Comparison of ENCODE assay signal across 8 cellular contexts in the genomic region with DNA sequence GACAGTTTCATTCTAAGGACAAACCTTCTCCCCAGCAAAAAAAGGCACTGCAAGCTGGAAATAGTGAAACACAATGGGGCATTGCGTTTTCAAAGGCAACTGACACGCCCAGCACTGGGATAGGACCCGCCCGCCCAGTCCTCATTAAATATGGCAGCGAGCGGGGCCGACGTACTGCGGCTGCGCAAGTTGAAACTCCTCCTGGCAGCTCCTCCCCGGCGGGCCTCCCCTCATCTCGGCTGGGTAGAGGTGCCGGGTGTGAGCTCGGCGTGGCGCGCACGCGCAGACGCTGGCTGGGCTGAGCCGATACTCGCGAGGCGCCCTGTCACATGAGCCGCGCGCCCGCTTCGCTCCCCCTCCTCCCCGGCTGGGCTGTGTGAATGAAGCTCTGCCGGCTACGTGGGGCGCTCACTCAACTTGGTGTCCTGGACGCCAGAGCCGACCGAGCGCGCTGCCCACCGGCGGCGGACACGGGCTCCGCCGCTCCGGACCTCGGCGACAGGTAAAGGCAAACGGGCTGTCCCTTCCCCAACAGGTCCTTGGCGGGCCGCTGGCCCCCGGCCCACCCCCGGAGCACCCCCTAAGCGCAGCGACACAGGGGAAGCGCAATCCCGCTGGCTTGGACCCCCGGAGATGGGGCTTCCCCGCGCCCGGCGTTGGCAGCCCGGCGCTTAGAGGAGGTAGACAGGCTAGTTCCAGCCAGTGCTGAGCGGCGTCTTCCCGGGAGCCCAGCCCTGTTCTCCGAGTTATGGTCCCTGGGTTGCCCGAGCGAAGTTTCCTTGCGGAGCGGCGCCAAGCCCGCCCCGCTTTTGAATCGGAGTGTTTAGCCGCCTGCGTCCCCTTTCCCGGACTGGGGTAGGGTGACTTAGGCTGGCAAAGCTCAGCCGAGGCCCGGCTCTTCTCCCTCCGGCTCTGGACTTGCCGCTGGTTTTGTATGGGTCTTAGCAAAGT. TPM values are rescaled to one million over a fixed set of nuclear protein-coding genes. Genes with fewer than 3 reads are reported as not detected.
DNase-seq lines count a peak whose midpoint lies in the region; ATAC-seq and TF ChIP-seq lines count a peak whose summit lies in the region.

A gene (plus strand): TSS at position 306 of the 951 bp plus-strand sequence. CDS start 2,703 bp downstream, outside the sequence.

- CTCF ChIA-PET in SK-N-SH (lab: Yijun Ruan, JAX): interaction anchor here (0.8 to 4.7 kb wide), 5 partner anchors 38 to 178 kb away, joined by 3 to 18 read pairs (median 7); no protein-coding TSS in a partner anchor

- no peak for TF ChIP-seq POLR2A in testis (IDR thresholded peaks at IDR 0.05)

- H3K4me3 ChIP-seq in GM08714 (ENCODE audit: low read length) (peak within 1 kb of the TSS; percentile 68), SK-N-SH (ENCODE audit: low read depth in 2 of 2, low read length in 1 of 2) (peak within 1 kb of the TSS; percentile 60 to 79), testis (peak within 1 kb of the TSS; percentile 62 to 76)

- H4K20me1 ChIP-seq in SK-N-SH (ENCODE audit: insufficient read depth): no peaks in the 10 kb centered on the region

- ATAC-seq in HG02588 (IDR thresholded peaks at IDR 0.05; ENCODE audit: unreplicated experiment) (peak; percentile 98), omental fat pad (ENCODE audit: low FRiP score) (peak; percentile 96)
- ATAC-seq in activated naive CD4-positive, alpha-beta T cell treated with anti-CD3 and anti-CD28 coated beads, Interleukin-2, amount 50 U/mL, for 72 hours: peak; percentile 97 to 98

- H3K9me3 Mint-ChIP-seq in activated naive CD4-positive, alpha-beta T cell treated with anti-CD3 and anti-CD28 coated beads, Interleukin-2, amount 50 U/mL, for 72 hours: no peaks in the 10 kb centered on the region

- H3K27me3 ChIP-seq in SK-N-SH (ENCODE audit: insufficient read depth): no peaks in the 10 kb centered on the region
- no peaks in the 10 kb centered on the region for H3K27me3 ChIP-seq in testis

- H3K4me2 ChIP-seq in SK-N-SH: peak within 1 kb of the TSS; percentile 76

- no peak for TF ChIP-seq EP300 in SK-N-SH (IDR thresholded peaks at IDR 0.05; ENCODE audit: borderline replicate concordance in 1 of 2, low read depth in 1 of 2, low read length in 1 of 2)

- H3F3A ChIP-seq in SK-N-SH (replicated peaks; ENCODE audit: insufficient read depth): no peaks in the 10 kb centered on the region

- no peaks in the 10 kb centered on the region for H3K79me2 ChIP-seq in SK-N-SH (ENCODE audit: insufficient read depth)

- WGBS in SK-N-SH (ENCODE audit: low lambda C conversion rate): 12% methylated on average over 27 of the region's 83 CpGs
- 1% methylated on average over 18 of the region's 83 CpGs; no CpG with 5 or more reads in 1 of the 2 donors for WGBS in testis, 2 donors

- POLR2A ChIA-PET in SK-N-SH (lab: Yijun Ruan, JAX): no interaction called here

- DNase-seq in NCI-H1048 (lab: John Stamatoyannopoulos, UW): peak; percentile 74
- DNase-seq in SK-N-SH: peak; percentile 92
- DNase-seq in activated naive CD4-positive, alpha-beta T cell treated with anti-CD3 and anti-CD28 coated beads, Interleukin-2, amount 50 U/mL, for 72 hours (ENCODE audit: low spot score in 2 of 2): peak; percentile 87 to 94
- DNase-seq in glomerular endothelial cell (ENCODE audit: extremely low read depth, low read depth, low spot score): peak; percentile 39
- DNase-seq in omental fat pad (ENCODE audit: low spot score): peak; percentile 63
- DNase-seq in testis: peak; percentile 95

- H3K36me3 ChIP-seq in SK-N-SH (replicated peaks in 1 of 2; ENCODE audit: control insufficient read depth in 1 of 2, insufficient read depth in 2 of 2, low read length in 1 of 2) (no peaks in the 10 kb centered on the region), testis (ENCODE audit: low read depth, missing control alignments) (no peaks in the 10 kb centered on the region)

- H3K27ac Mint-ChIP-seq in activated naive CD4-positive, alpha-beta T cell treated with anti-CD3 and anti-CD28 coated beads, Interleukin-2, amount 50 U/mL, for 72 hours: peak within 1 kb of the TSS; percentile 64 to 65

- H2AFZ ChIP-seq in SK-N-SH (ENCODE audit: low read depth): peak within 1 kb of the TSS; percentile 65

- H3K9me2 ChIP-seq in SK-N-SH: no peaks in the 10 kb centered on the region

- peaks cover 11 to 14% of the 10 kb centered on the region in 2 donors for H3K36me3 Mint-ChIP-seq in activated naive CD4-positive, alpha-beta T cell treated with anti-CD3 and anti-CD28 coated beads, Interleukin-2, amount 50 U/mL, for 72 hours

- H3K27ac ChIP-seq in SK-N-SH (ENCODE audit: low read depth in 2 of 2, low read length in 1 of 2): peak within 1 kb of the TSS; percentile 41 to 62; a peak in 3 of 4 replicates
- H3K27ac ChIP-seq in testis: peak within 1 kb of the TSS; percentile 88 to 89

- intact Hi-C loops in testis (cut with DNase I; ENCODE audit: low total_unique reads): no loop called here

- H3K9me3 ChIP-seq in SK-N-SH: no peaks in the 10 kb centered on the region
- no peaks in the 10 kb centered on the region for H3K9me3 ChIP-seq in testis

- peak within 1 kb of the TSS; percentile 58; the same call in 1 of the 2 replicates for H3K9ac ChIP-seq in SK-N-SH

- TF ChIP-seq CTCF in SK-N-SH (IDR thresholded peaks at IDR 0.05): no peak
- TF ChIP-seq CTCF in omental fat pad (IDR thresholded peaks at IDR 0.05): no peak
- no peak for TF ChIP-seq CTCF in testis (IDR thresholded peaks at IDR 0.05)

- no peak for TF ChIP-seq RAD21 in SK-N-SH (IDR thresholded peaks at IDR 0.05; ENCODE audit: low read length)

- H3K4me1 ChIP-seq in SK-N-SH (ENCODE audit: control insufficient read depth in 1 of 2, insufficient read depth in 2 of 2, low read depth in 1 of 2, low read length in 1 of 2) (peaks cover 0 to 2% of the 10 kb centered on the region in 2 experiments; a peak in 1 of 4 replicates), testis (peaks cover 11% of the 10 kb centered on the region)

TF ChIP-seq in SK-N-SH, 30 proteins besides CTCF, POLR2A, EP300 and RAD21:
- TF ChIP-seq, protein P1, sequence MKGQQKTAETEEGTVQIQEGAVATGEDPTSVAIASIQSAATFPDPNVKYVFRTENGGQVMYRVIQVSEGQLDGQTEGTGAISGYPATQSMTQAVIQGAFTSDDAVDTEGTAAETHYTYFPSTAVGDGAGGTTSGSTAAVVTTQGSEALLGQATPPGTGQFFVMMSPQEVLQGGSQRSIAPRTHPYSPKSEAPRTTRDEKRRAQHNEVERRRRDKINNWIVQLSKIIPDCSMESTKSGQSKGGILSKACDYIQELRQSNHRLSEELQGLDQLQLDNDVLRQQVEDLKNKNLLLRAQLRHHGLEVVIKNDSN (IDR thresholded peaks at IDR 0.05; ENCODE audit: borderline replicate concordance, low read depth): peak; percentile 71
- TF ChIP-seq NRF1 (IDR thresholded peaks at IDR 0.05; ENCODE audit: low read depth, low read length) (peak; percentile 77), CHD2 (IDR thresholded peaks at IDR 0.05; ENCODE audit: low read length, partially characterized antibody) (peak; percentile 37), YY1 (IDR thresholded peaks at IDR 0.05; ENCODE audit: low read depth) (0 out of 2 replicates have a peak, but pooled peaks have one; percentile 44), SMC3 (IDR thresholded peaks at IDR 0.05; ENCODE audit: low read depth, low read length) (no peak), NFIC (IDR thresholded peaks at IDR 0.05; ENCODE audit: borderline replicate concordance) (no peak), MXI1 (IDR thresholded peaks at IDR 0.05; ENCODE audit: low read depth, low read length) (peak; percentile 70; the same call in 1 of the 2 replicates)
- TF ChIP-seq, protein P2, sequence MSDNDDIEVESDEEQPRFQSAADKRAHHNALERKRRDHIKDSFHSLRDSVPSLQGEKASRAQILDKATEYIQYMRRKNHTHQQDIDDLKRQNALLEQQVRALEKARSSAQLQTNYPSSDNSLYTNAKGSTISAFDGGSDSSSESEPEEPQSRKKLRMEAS (IDR thresholded peaks at IDR 0.05; ENCODE audit: low read depth): peak; percentile 76
- TF ChIP-seq, protein P3, sequence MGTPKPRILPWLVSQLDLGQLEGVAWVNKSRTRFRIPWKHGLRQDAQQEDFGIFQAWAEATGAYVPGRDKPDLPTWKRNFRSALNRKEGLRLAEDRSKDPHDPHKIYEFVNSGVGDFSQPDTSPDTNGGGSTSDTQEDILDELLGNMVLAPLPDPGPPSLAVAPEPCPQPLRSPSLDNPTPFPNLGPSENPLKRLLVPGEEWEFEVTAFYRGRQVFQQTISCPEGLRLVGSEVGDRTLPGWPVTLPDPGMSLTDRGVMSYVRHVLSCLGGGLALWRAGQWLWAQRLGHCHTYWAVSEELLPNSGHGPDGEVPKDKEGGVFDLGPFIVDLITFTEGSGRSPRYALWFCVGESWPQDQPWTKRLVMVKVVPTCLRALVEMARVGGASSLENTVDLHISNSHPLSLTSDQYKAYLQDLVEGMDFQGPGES (IDR thresholded peaks at IDR 0.05; ENCODE audit: low read depth, low read length): no peak

RNA-seq across cellular contexts. Expression of the gene that starts here (rescaled TPM):
- polyA plus RNA-seq in SK-N-SH (2012; rRNA removed) (1.7 and 1.9 TPM in 2 replicates), testis (ENCODE audit: insufficient read depth, low read depth, low replicate concordance) (6.8 TPM)
- polyA plus RNA-seq in SK-N-SH (2012; cell fraction: cytosol; rRNA removed): 1.5 and 1.7 TPM in 2 replicates
- polyA plus RNA-seq in SK-N-SH (2012; cell fraction: nucleus; rRNA removed): 1.8 and 3.3 TPM in 2 replicates
- 1 to 10 TPM; 3.6 to 5.6 TPM for total RNA-seq in activated naive CD4-positive, alpha-beta T cell treated with anti-CD3 and anti-CD28 coated beads, Interleukin-2, amount 50 U/mL, for 72 hours
- total RNA-seq in glomerular endothelial cell (7.7 and 9.2 TPM in 2 replicates), omental fat pad (10 to 100 TPM in 1 of 4 donors, 1 to 10 TPM in 3; 6.6 to 15.0 (median 8.0) TPM), testis (10 to 100 TPM; 20.5 to 22.1 TPM)

Comparison
In these comparisons a context has a peak if more than half of its experiments do, and no peak if none do; other contexts are left out.
1. Peak in every context shown above with its lines: DNase-seq, ATAC-seq, H3K4me3 ChIP-seq and H3K27ac ChIP-seq.
2. DNase-seq: peak in every context shown above with its lines; median percentile 95 in testis; 92 in SK-N-SH; 90 in activated naive CD4-positive, alpha-beta T cell treated with anti-CD3 and anti-CD28 coated beads, Interleukin-2, amount 50 U/mL, for 72 hours; 74 in NCI-H1048; 63 in omental fat pad; 39 in glomerular endothelial cell.